In the genomic region with DNA sequence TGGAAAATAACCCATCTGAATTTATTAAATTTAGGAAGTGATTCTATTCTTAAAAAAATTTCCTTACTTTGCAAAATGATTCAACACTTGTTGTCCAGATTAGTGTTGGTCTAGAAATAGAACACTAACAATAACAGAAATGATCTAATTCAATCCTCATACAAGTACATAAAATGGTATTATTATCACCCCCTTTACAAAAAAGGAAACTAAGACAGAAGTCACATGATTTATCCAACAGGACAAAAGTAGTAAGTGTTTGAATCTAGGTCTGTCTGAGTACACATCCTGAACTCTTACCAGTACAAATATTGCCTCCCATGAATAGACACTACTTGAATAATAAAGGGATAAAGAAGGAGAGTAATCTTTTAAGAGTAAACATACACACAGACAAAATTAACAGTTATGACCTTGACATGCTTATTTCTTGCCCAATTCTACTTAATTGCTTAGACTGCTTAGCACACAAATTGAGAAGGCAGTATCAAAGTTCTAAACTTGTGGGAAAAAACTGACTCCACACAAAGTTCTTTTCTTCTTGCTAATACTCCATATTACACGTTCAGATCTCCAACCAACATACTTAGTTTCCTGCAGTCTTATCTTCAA, we compare ENCODE assay signal across 18 cellular contexts.
DNase-seq lines count a peak whose midpoint lies in the region; ATAC-seq, FAIRE-seq and TF ChIP-seq lines count a peak whose summit lies in the region.
"Had no signal": no experiment of that assay in that cellular context is flagged by ENCODE, and none has a peak within 500 bp of the region (broad histone marks: within the 10 kb centered on the region; RNA-seq: fewer than 3 reads in every experiment).

No MANE protein-coding gene starts in this region.

- TF ChIP-seq CTCF in D721Med (IDR thresholded peaks at IDR 0.05; ENCODE audit: insufficient read depth, missing control alignments) (no peak), mesothelial cell of epicardium (IDR thresholded peaks at IDR 0.05; ENCODE audit: unreplicated experiment) (no peak), upper lobe of right lung (IDR thresholded peaks at IDR 0.05) (no peak)

- ATAC-seq in HG02610 (IDR thresholded peaks at IDR 0.05; ENCODE audit: unreplicated experiment), result no peak
- ATAC-seq in upper lobe of right lung, result no peak
- ATAC-seq: A549; CD8-positive, alpha-beta T cell had no signal

- no peaks in the 10 kb centered on the region for H3K27me3 ChIP-seq in upper lobe of right lung
- H3K27me3 ChIP-seq: BE2C had no signal

- H3K4me1 ChIP-seq in upper lobe of right lung, result no peaks in the 10 kb centered on the region
- H3K4me1 ChIP-seq: BE2C had no signal

- FAIRE-seq in D721Med (lab: Jason Lieb, UNC), result peak; percentile 85
- FAIRE-seq: A549, GM19239, H1, HTR-8/SVneo had no signal

- peaks cover 27% of the 10 kb centered on the region for H3K9me3 Mint-ChIP-seq in mesothelial cell of epicardium

- no peaks in the 10 kb centered on the region for H3K9me3 ChIP-seq in upper lobe of right lung
- H3K9me3 ChIP-seq: A549, BE2C, HAP-1 had no signal

- H3K27me3 Mint-ChIP-seq in mesothelial cell of epicardium (ENCODE audit: low read depth), result no peaks in the 10 kb centered on the region

- no peak overlapping the region for H3K4me3 ChIP-seq in upper lobe of right lung
- H3K4me3 ChIP-seq: A549, HAP-1 had no signal

- no peak overlapping the region for H3K4me3 Mint-ChIP-seq in mesothelial cell of epicardium
- H3K4me3 Mint-ChIP-seq: CD8-positive, alpha-beta T cell had no signal

- no peak overlapping the region for H3K27ac ChIP-seq in upper lobe of right lung
- H3K27ac ChIP-seq: A549, C4-2B had no signal

- H3K36me3 ChIP-seq in upper lobe of right lung, result no peaks in the 10 kb centered on the region
- H3K36me3 ChIP-seq: BE2C, HAP-1 had no signal

- peaks cover 16% of the 10 kb centered on the region for H3K36me3 Mint-ChIP-seq in mesothelial cell of epicardium

- intact Hi-C loops in upper lobe of right lung (cut with DNase I), result no loop called here

- peaks cover 7% of the 10 kb centered on the region for H3K4me1 Mint-ChIP-seq in mesothelial cell of epicardium

- DNase-seq in CD1c-positive myeloid dendritic cell (ENCODE audit: extremely low spot score) (peak; percentile 30), D721Med (ENCODE audit: insufficient read length, low spot score) (no peak), dermis blood vessel endothelial cell (peak; percentile 21), mesothelial cell of epicardium (ENCODE audit: low spot score in 2 of 2, unreplicated experiment in 2 of 2) (no peak), upper lobe of right lung (no peak)
- DNase-seq in activated naive CD4-positive, alpha-beta T cell treated with Interleukin-2 at 50 U/mL for 16 hours, result no peak
- DNase-seq: BE2C; CD8-positive, alpha-beta T cell; COR-L47; DND-41; GF-D8 had no signal

- H3K27ac Mint-ChIP-seq in mesothelial cell of epicardium, result peak overlapping the region; percentile 24
- H3K27ac Mint-ChIP-seq: CD8-positive, alpha-beta T cell had no signal

Comparison
In these comparisons a context has a peak if more than half of its experiments do, and no peak if none do; other contexts are left out.
1. DNase-seq: peak in CD1c-positive myeloid dendritic cell (single experiment) and dermis blood vessel endothelial cell (single experiment); none in D721Med (single experiment), mesothelial cell of epicardium (0 of 2), activated naive CD4-positive, alpha-beta T cell treated with Interleukin-2 at 50 U/mL for 16 hours (single experiment) and upper lobe of right lung (single experiment).